Comparison of ENCODE assay signal across 40 cellular contexts in genomic region chr7:154741131-154741530, GRCh38.
"Had no signal": no experiment of that assay in that cellular context is flagged by ENCODE, and none has a peak within 500 bp of the region (broad histone marks: within the 10 kb centered on the region; RNA-seq: fewer than 3 reads in every experiment).

No MANE protein-coding gene starts in this region.

- H3K27ac Mint-ChIP-seq: activated naive CD4-positive, alpha-beta T cell treated with anti-CD3 and anti-CD28 coated beads for 36 hours; activated naive CD4-positive, alpha-beta T cell treated with anti-CD3 and anti-CD28 coated beads, Interleukin-2, amount 10 ng/mL, durations not matched to agents 7 days and 5 days; activated naive CD4-positive, alpha-beta T cell treated with anti-CD3 and anti-CD28 coated beads, Interleukin-2, amount 50 U/mL, for 24 hours; activated naive CD4-positive, alpha-beta T cell treated with anti-CD3 and anti-CD28 coated beads, Interleukin-2, amount 50 U/mL, for 72 hours; activated naive CD8-positive, alpha-beta T cell; activated naive CD8-positive, alpha-beta T cell treated with anti-CD3 and anti-CD28 coated beads for 36 hours; activated naive CD8-positive, alpha-beta T cell treated with anti-CD3 and anti-CD28 coated beads, Interleukin-2, amount 10 ng/mL, durations not matched to agents 7 days and 5 days; activated naive CD8-positive, alpha-beta T cell treated with anti-CD3 and anti-CD28 coated beads, Interleukin-2, amount 50 U/mL, for 24 hours; activated T-cell treated with anti-CD3 and anti-CD28 coated beads, Interleukin-2, amount 50 U/mL, for 24 hours; activated T-cell treated with anti-CD3 and anti-CD28 coated beads, Interleukin-2, amount 50 U/mL, for 72 hours; activated T-helper 1 cell treated with anti-CD3 and anti-CD28 coated beads, Interleukin-12 subunit alpha, Interleukin-12 subunit beta, Interleukin-2, Interleukin-4 antibody, amounts not matched to agents 30 ng/mL and 10 ng/mL and 1 ng/mL, durations not matched to agents 14 hours and 24 hours and 36 hours; activated T-helper 2 cell treated with anti-CD3 and anti-CD28 coated beads, Interferon-gamma antibody, Interleukin-2, Interleukin-4, amounts not matched to agents 10 μg/mL and 5 μg/mL and 100 μg/mL, durations not matched to agents 14 hours and 24 hours and 36 hours; brain had no signal

- H3K9me3 Mint-ChIP-seq: activated naive CD4-positive, alpha-beta T cell treated with anti-CD3 and anti-CD28 coated beads for 36 hours; activated naive CD4-positive, alpha-beta T cell treated with anti-CD3 and anti-CD28 coated beads, Interleukin-2, amount 10 ng/mL, durations not matched to agents 7 days and 5 days; activated naive CD4-positive, alpha-beta T cell treated with anti-CD3 and anti-CD28 coated beads, Interleukin-2, amount 50 U/mL, for 24 hours; activated naive CD4-positive, alpha-beta T cell treated with anti-CD3 and anti-CD28 coated beads, Interleukin-2, amount 50 U/mL, for 72 hours; activated naive CD8-positive, alpha-beta T cell treated with anti-CD3 and anti-CD28 coated beads for 36 hours; activated naive CD8-positive, alpha-beta T cell treated with anti-CD3 and anti-CD28 coated beads, Interleukin-2, amount 10 ng/mL, durations not matched to agents 7 days and 5 days; activated naive CD8-positive, alpha-beta T cell treated with anti-CD3 and anti-CD28 coated beads, Interleukin-2, amount 50 U/mL, for 24 hours; activated T-cell treated with anti-CD3 and anti-CD28 coated beads, Interleukin-2, amount 50 U/mL, for 24 hours; activated T-cell treated with anti-CD3 and anti-CD28 coated beads, Interleukin-2, amount 50 U/mL, for 4 hours; activated T-cell treated with anti-CD3 and anti-CD28 coated beads, Interleukin-2, amount 50 U/mL, for 72 hours; activated T-helper 1 cell treated with anti-CD3 and anti-CD28 coated beads, Interleukin-12 subunit alpha, Interleukin-12 subunit beta, Interleukin-2, Interleukin-4 antibody, amounts not matched to agents 30 ng/mL and 10 ng/mL and 1 ng/mL, durations not matched to agents 14 hours and 24 hours and 36 hours; activated T-helper 2 cell treated with anti-CD3 and anti-CD28 coated beads, Interferon-gamma antibody, Interleukin-2, Interleukin-4, amounts not matched to agents 10 μg/mL and 5 μg/mL and 100 μg/mL, durations not matched to agents 14 hours and 24 hours and 36 hours; central memory CD8-positive, alpha-beta T cell had no signal

- FAIRE-seq: astrocyte, bronchial epithelial cell had no signal

- H3K27me3 Mint-ChIP-seq: activated naive CD4-positive, alpha-beta T cell treated with anti-CD3 and anti-CD28 coated beads, Interleukin-2, amount 10 ng/mL, durations not matched to agents 7 days and 5 days; activated naive CD8-positive, alpha-beta T cell treated with anti-CD3 and anti-CD28 coated beads, Interleukin-2, amount 10 ng/mL, durations not matched to agents 7 days and 5 days; activated naive CD8-positive, alpha-beta T cell treated with anti-CD3 and anti-CD28 coated beads, Interleukin-2, amount 50 U/mL, for 24 hours; brain had no signal

- H3K27ac ChIP-seq: adrenal gland, ascending aorta, body of pancreas, brain microvascular endothelial cell, breast epithelium, cardiac muscle cell had no signal

- H3K4me3 Mint-ChIP-seq: activated naive CD4-positive, alpha-beta T cell treated with anti-CD3 and anti-CD28 coated beads for 36 hours; activated naive CD4-positive, alpha-beta T cell treated with anti-CD3 and anti-CD28 coated beads, Interleukin-2, amount 10 ng/mL, durations not matched to agents 7 days and 5 days; activated naive CD4-positive, alpha-beta T cell treated with anti-CD3 and anti-CD28 coated beads, Interleukin-2, amount 50 U/mL, for 24 hours; activated naive CD8-positive, alpha-beta T cell; activated naive CD8-positive, alpha-beta T cell treated with anti-CD3 and anti-CD28 coated beads for 36 hours; activated naive CD8-positive, alpha-beta T cell treated with anti-CD3 and anti-CD28 coated beads, Interleukin-2, amount 10 ng/mL, durations not matched to agents 7 days and 5 days; activated naive CD8-positive, alpha-beta T cell treated with anti-CD3 and anti-CD28 coated beads, Interleukin-2, amount 50 U/mL, for 24 hours; activated T-cell treated with anti-CD3 and anti-CD28 coated beads, Interleukin-2, amount 50 U/mL, for 24 hours; activated T-cell treated with anti-CD3 and anti-CD28 coated beads, Interleukin-2, amount 50 U/mL, for 4 hours; activated T-cell treated with anti-CD3 and anti-CD28 coated beads, Interleukin-2, amount 50 U/mL, for 72 hours; activated T-helper 1 cell treated with anti-CD3 and anti-CD28 coated beads, Interleukin-12 subunit alpha, Interleukin-12 subunit beta, Interleukin-2, Interleukin-4 antibody, amounts not matched to agents 30 ng/mL and 10 ng/mL and 1 ng/mL, durations not matched to agents 14 hours and 24 hours and 36 hours; brain; central memory CD8-positive, alpha-beta T cell had no signal

- H3K4me3 ChIP-seq: adrenal gland, ascending aorta, body of pancreas, breast epithelium, cardiac muscle cell had no signal

- H3K36me3 ChIP-seq: adrenal gland, ascending aorta, brain microvascular endothelial cell, breast epithelium, cardiac muscle cell had no signal

- ATAC-seq: activated naive CD4-positive, alpha-beta T cell treated with anti-CD3 and anti-CD28 coated beads, Interleukin-2, amount 50 U/mL, for 72 hours; activated naive CD8-positive, alpha-beta T cell treated with anti-CD3 and anti-CD28 coated beads, Interleukin-2, amount 50 U/mL, for 24 hours; activated T-cell treated with anti-CD3 and anti-CD28 coated beads, Interleukin-2, amount 50 U/mL, for 4 hours; activated T-cell treated with anti-CD3 and anti-CD28 coated beads, Interleukin-2, amount 50 U/mL, for 72 hours; body of pancreas had no signal

- H3K36me3 Mint-ChIP-seq: activated naive CD4-positive, alpha-beta T cell treated with anti-CD3 and anti-CD28 coated beads, Interleukin-2, amount 10 ng/mL, durations not matched to agents 7 days and 5 days; activated naive CD4-positive, alpha-beta T cell treated with anti-CD3 and anti-CD28 coated beads, Interleukin-2, amount 50 U/mL, for 24 hours; activated naive CD4-positive, alpha-beta T cell treated with anti-CD3 and anti-CD28 coated beads, Interleukin-2, amount 50 U/mL, for 72 hours; activated naive CD8-positive, alpha-beta T cell; activated naive CD8-positive, alpha-beta T cell treated with anti-CD3 and anti-CD28 coated beads for 36 hours; activated naive CD8-positive, alpha-beta T cell treated with anti-CD3 and anti-CD28 coated beads, Interleukin-2, amount 10 ng/mL, durations not matched to agents 7 days and 5 days; brain had no signal

- H3K27me3 ChIP-seq: adrenal gland, ascending aorta, body of pancreas, brain microvascular endothelial cell, cardiac muscle cell had no signal

- H3K4me1 Mint-ChIP-seq: activated naive CD4-positive, alpha-beta T cell treated with anti-CD3 and anti-CD28 coated beads, Interleukin-2, amount 10 ng/mL, durations not matched to agents 7 days and 5 days; activated naive CD4-positive, alpha-beta T cell treated with anti-CD3 and anti-CD28 coated beads, Interleukin-2, amount 50 U/mL, for 24 hours; activated naive CD8-positive, alpha-beta T cell treated with anti-CD3 and anti-CD28 coated beads, Interleukin-2, amount 10 ng/mL, durations not matched to agents 7 days and 5 days; activated naive CD8-positive, alpha-beta T cell treated with anti-CD3 and anti-CD28 coated beads, Interleukin-2, amount 50 U/mL, for 24 hours; central memory CD8-positive, alpha-beta T cell had no signal

- H3K4me1 ChIP-seq: adrenal gland, ascending aorta, body of pancreas, breast epithelium had no signal

- H3K9me3 ChIP-seq: adrenal gland, ascending aorta, body of pancreas, breast epithelium had no signal

- DNase-seq: activated effector memory CD4-positive, alpha-beta T cell treated with anti-CD3 and anti-CD28 coated beads, Interleukin-2, amount 50 U/mL, for 16 hours; activated effector memory CD4-positive, alpha-beta T cell treated with Interleukin-2 at 50 U/mL for 16 hours; activated gamma-delta T cell; activated gamma-delta T cell treated with Interleukin-2 at 50 U/mL for 16 hours; activated naive CD4-positive, alpha-beta T cell; activated naive CD4-positive, alpha-beta T cell treated with anti-CD3 and anti-CD28 coated beads for 36 hours; activated naive CD4-positive, alpha-beta T cell treated with anti-CD3 and anti-CD28 coated beads, Interleukin-2, amount 10 ng/mL, durations not matched to agents 7 days and 5 days; activated naive CD4-positive, alpha-beta T cell treated with anti-CD3 and anti-CD28 coated beads, Interleukin-2, amount 50 U/mL, for 16 hours; activated naive CD4-positive, alpha-beta T cell treated with Interleukin-2 at 50 U/mL for 16 hours; activated naive CD8-positive, alpha-beta T cell treated with anti-CD3 and anti-CD28 coated beads for 36 hours; activated naive CD8-positive, alpha-beta T cell treated with anti-CD3 and anti-CD28 coated beads, Interleukin-2, amount 10 ng/mL, durations not matched to agents 7 days and 5 days; activated naive CD8-positive, alpha-beta T cell treated with anti-CD3 and anti-CD28 coated beads, Interleukin-2, amount 50 U/mL, for 24 hours; activated T-cell treated with anti-CD3 and anti-CD28 coated beads for 4 hours; activated T-cell treated with anti-CD3 and anti-CD28 coated beads, Interleukin-2, amount 50 U/mL, for 1 hour; activated T-cell treated with anti-CD3 and anti-CD28 coated beads, Interleukin-2, amount 50 U/mL, for 24 hours; activated T-cell treated with anti-CD3 and anti-CD28 coated beads, Interleukin-2, amount 50 U/mL, for 4 hours; activated T-cell treated with anti-CD3 and anti-CD28 coated beads, Interleukin-2, amount 50 U/mL, for 48 hours; activated T-cell treated with anti-CD3 and anti-CD28 coated beads, Interleukin-2, amount 50 U/mL, for 72 hours; adrenal gland; amniotic stem cell; amygdala; anterior cingulate cortex; aorta; body of pancreas; brain microvascular endothelial cell; caudate nucleus; central memory CD4-positive, alpha-beta T cell; cerebellar nuclear complex had no signal
